ENCODE assay signal across 1 cellular context in the genomic region with DNA sequence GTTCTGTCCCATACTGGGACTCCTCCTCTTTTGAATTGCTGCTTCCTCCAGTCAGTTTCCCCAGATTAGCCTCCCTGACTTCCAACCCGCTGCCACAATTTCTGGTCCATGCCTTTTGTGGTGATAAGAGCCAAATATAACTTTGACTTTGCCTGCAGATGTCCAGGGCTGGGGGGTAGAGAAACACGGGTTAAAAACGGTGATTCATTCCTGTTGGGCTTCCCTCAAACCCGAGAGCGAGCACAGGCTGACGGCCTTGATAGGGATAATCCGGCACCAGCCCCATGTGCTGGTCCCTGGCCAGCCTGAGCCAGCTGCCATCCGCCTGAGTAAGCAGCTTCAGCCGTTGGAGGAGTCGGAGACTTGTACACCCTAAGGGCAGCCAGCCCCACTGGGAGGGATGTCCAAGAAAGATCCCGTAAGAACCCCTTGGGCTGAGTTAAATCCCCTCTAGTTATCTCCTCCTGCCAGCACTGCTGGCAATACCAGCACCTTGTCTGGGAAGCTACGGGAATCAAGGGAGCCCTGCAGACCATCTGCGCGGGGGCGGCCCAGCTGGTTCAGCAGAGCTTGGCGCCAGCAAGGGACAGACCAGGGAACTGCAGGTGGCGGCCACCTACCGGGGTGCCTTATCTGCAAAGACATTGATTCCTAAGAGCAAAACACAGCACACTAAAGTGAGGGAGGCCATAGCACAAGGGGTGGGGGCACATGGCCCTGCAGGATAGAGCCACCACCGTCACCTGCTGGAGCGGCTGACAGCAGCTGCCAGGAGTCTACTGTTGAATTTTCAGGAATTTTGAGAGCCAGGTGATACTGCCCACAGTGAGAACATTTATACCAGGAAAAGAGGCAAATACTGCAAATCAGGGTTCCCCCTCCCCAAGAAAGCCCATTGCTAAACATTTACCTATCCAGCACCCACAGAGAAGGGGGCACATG.
TF ChIP-seq lines count a peak whose summit lies in the region.

No MANE protein-coding gene starts in this region.

TF ChIP-seq in HEK293, 187 proteins besides CTCF, POLR2A, EP300 and RAD21 (continued from another document):
- TF ChIP-seq ZNF660 (tag by site-specific recombination; IDR thresholded peaks at IDR 0.05) (peak; percentile 50; the same call in 1 of the 2 replicates), ZNF776 (tag by site-specific recombination; IDR thresholded peaks at IDR 0.05; ENCODE audit: borderline replicate concordance) (no peak), ZNF629 (tag by site-specific recombination; IDR thresholded peaks at IDR 0.05) (0 out of 2 replicates have a peak, but pooled peaks have one; percentile 24), EGR2 (tag by site-specific recombination; IDR thresholded peaks at IDR 0.05; ENCODE audit: low read depth) (peak; percentile 83), ZNF514 (tag by site-specific recombination; IDR thresholded peaks at IDR 0.05) (no peak), MEIS1 (CRISPR knock-in tag; IDR thresholded peaks at IDR 0.05; ENCODE audit: borderline replicate concordance) (no peak), ZNF394 (tag by site-specific recombination; IDR thresholded peaks at IDR 0.05; ENCODE audit: borderline replicate concordance) (0 out of 2 replicates have a peak, but pooled peaks have one; percentile 46), SP2 (tag by site-specific recombination; IDR thresholded peaks at IDR 0.05) (peak; percentile 11; the same call in 1 of the 2 replicates), MYNN (tag by site-specific recombination; IDR thresholded peaks at IDR 0.05; ENCODE audit: borderline replicate concordance) (no peak), ZNF132 (tag by site-specific recombination; IDR thresholded peaks at IDR 0.05; ENCODE audit: borderline replicate concordance) (no peak), GLIS1 (tag by site-specific recombination; IDR thresholded peaks at IDR 0.05) (peak; percentile 97), ZNF341 (tag by site-specific recombination; IDR thresholded peaks at IDR 0.05; ENCODE audit: low read depth) (0 out of 2 replicates have a peak, but pooled peaks have one; percentile 12), ZBTB17 (tag by site-specific recombination; IDR thresholded peaks at IDR 0.05) (peak; percentile 72), ZNF549 (tag by site-specific recombination; IDR thresholded peaks at IDR 0.05) (no peak), ZBTB20 (tag by site-specific recombination; IDR thresholded peaks at IDR 0.05) (peak; percentile 76), ZNF600 (tag by site-specific recombination; IDR thresholded peaks at IDR 0.05) (peak; percentile 99), ZNF423 (tag by site-specific recombination; IDR thresholded peaks at IDR 0.05) (peak; percentile 77), ZNF654 (tag by site-specific recombination; IDR thresholded peaks at IDR 0.05; ENCODE audit: low read depth) (no peak), BCL6B (tag by site-specific recombination; IDR thresholded peaks at IDR 0.05) (no peak), ATF2 (tag by site-specific recombination; IDR thresholded peaks at IDR 0.05; ENCODE audit: low read depth) (no peak), ZNF416 (tag by site-specific recombination; IDR thresholded peaks at IDR 0.05) (no peak), OSR2 (tag by site-specific recombination; IDR thresholded peaks at IDR 0.05) (no peak), ZNF184 (tag by site-specific recombination; IDR thresholded peaks at IDR 0.05) (no peak), ZBTB1 (tag by site-specific recombination; IDR thresholded peaks at IDR 0.05) (no peak), IKZF3 (tag by site-specific recombination; IDR thresholded peaks at IDR 0.05) (peak; percentile 59), HIC1 (tag by site-specific recombination; IDR thresholded peaks at IDR 0.05) (0 out of 2 replicates have a peak, but pooled peaks have one; percentile 15), TRIM28 (IDR thresholded peaks at IDR 0.05; ENCODE audit: borderline replicate concordance, low read length) (0 out of 2 replicates have a peak, but pooled peaks have one; percentile 5), GFI1B (tag by site-specific recombination; IDR thresholded peaks at IDR 0.05) (no peak), BCL11A (tag by site-specific recombination; IDR thresholded peaks at IDR 0.05; ENCODE audit: low read depth) (no peak), ZNF324 (tag by site-specific recombination; IDR thresholded peaks at IDR 0.05) (no peak), ZFHX2 (tag by site-specific recombination; conservative IDR thresholded peaks at IDR 0.05) (peak; percentile 78), ZNF843 (tag by site-specific recombination; IDR thresholded peaks at IDR 0.05) (peak; percentile 30; the same call in 1 of the 2 replicates)
- TF ChIP-seq, protein P1, sequence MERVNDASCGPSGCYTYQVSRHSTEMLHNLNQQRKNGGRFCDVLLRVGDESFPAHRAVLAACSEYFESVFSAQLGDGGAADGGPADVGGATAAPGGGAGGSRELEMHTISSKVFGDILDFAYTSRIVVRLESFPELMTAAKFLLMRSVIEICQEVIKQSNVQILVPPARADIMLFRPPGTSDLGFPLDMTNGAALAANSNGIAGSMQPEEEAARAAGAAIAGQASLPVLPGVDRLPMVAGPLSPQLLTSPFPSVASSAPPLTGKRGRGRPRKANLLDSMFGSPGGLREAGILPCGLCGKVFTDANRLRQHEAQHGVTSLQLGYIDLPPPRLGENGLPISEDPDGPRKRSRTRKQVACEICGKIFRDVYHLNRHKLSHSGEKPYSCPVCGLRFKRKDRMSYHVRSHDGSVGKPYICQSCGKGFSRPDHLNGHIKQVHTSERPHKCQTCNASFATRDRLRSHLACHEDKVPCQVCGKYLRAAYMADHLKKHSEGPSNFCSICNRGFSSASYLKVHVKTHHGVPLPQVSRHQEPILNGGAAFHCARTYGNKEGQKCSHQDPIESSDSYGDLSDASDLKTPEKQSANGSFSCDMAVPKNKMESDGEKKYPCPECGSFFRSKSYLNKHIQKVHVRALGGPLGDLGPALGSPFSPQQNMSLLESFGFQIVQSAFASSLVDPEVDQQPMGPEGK (tag by site-specific recombination; IDR thresholded peaks at IDR 0.05), result peak; percentile 69
- TF ChIP-seq, protein P2, sequence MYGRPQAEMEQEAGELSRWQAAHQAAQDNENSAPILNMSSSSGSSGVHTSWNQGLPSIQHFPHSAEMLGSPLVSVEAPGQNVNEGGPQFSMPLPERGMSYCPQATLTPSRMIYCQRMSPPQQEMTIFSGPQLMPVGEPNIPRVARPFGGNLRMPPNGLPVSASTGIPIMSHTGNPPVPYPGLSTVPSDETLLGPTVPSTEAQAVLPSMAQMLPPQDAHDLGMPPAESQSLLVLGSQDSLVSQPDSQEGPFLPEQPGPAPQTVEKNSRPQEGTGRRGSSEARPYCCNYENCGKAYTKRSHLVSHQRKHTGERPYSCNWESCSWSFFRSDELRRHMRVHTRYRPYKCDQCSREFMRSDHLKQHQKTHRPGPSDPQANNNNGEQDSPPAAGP (tag by site-specific recombination; IDR thresholded peaks at IDR 0.05), result peak; percentile 40; the same call in 1 of the 2 replicates
